Comparison of ENCODE assay signal across 9 cellular contexts in genomic region chr7:127654404-127655392, GRCh38. TPM values are rescaled to one million over a fixed set of nuclear protein-coding genes. Genes with fewer than 3 reads are reported as not detected.
A peak's percentile ranks its signal among the peaks of the same experiment; 100 is the strongest.
DNase-seq lines count a peak whose midpoint lies in the region; ATAC-seq and TF ChIP-seq lines count a peak whose summit lies in the region.
"Had no signal": no experiment of that assay in that cellular context is flagged by ENCODE, and none has a peak within 500 bp of the region (broad histone marks: within the 10 kb centered on the region; RNA-seq: fewer than 3 reads in every experiment).

No MANE protein-coding gene starts in this region.

- peaks cover 27% of the 10 kb centered on the region for H3K36me3 Mint-ChIP-seq in activated CD8-positive, alpha-beta memory T cell treated with anti-CD3 and anti-CD28 coated beads, Interleukin-2, amount 10 ng/mL, durations not matched to agents 7 days and 5 days
- peaks cover 3% of the 10 kb centered on the region for H3K36me3 Mint-ChIP-seq in progenitor cell of endocrine pancreas (ENCODE audit: insufficient read depth)

- CTCF ChIA-PET in activated CD8-positive, alpha-beta memory T cell treated with anti-CD3 and anti-CD28 coated beads, Interleukin-2, amount 10 ng/mL, durations not matched to agents 7 days and 5 days (lab: Charles Lee) = interaction anchor here (1.7 kb wide), 1 partner anchor 54 kb away, joined by 3 read pairs; no protein-coding TSS in a partner anchor

- H3K27ac Mint-ChIP-seq in activated CD8-positive, alpha-beta memory T cell treated with anti-CD3 and anti-CD28 coated beads, Interleukin-2, amount 10 ng/mL, durations not matched to agents 7 days and 5 days = peak overlapping the region; percentile 8
- peak overlapping the region; percentile 2 for H3K27ac Mint-ChIP-seq in progenitor cell of endocrine pancreas

- TF ChIP-seq CTCF in choroid plexus epithelial cell (conservative IDR thresholded peaks at IDR 0.05; ENCODE audit: low read depth, low read length) (peak; percentile 17), progenitor cell of endocrine pancreas (IDR thresholded peaks at IDR 0.05; ENCODE audit: unreplicated experiment) (no peak)

- no peak overlapping the region for H3K4me3 ChIP-seq in choroid plexus epithelial cell (ENCODE audit: low read depth, low read length)

- peak overlapping the region; percentile 5 for H3K4me3 Mint-ChIP-seq in activated CD8-positive, alpha-beta memory T cell treated with anti-CD3 and anti-CD28 coated beads, Interleukin-2, amount 10 ng/mL, durations not matched to agents 7 days and 5 days
- H3K4me3 Mint-ChIP-seq in progenitor cell of endocrine pancreas (ENCODE audit: low read depth) = peak overlapping the region; percentile 97

- no peaks in the 10 kb centered on the region for H3K9me3 Mint-ChIP-seq in activated CD8-positive, alpha-beta memory T cell treated with anti-CD3 and anti-CD28 coated beads, Interleukin-2, amount 10 ng/mL, durations not matched to agents 7 days and 5 days (ENCODE audit: low read depth)
- H3K9me3 Mint-ChIP-seq in progenitor cell of endocrine pancreas (ENCODE audit: low read depth) = no peaks in the 10 kb centered on the region

- peaks cover 48% of the 10 kb centered on the region for H3K4me1 Mint-ChIP-seq in activated CD8-positive, alpha-beta memory T cell treated with anti-CD3 and anti-CD28 coated beads, Interleukin-2, amount 10 ng/mL, durations not matched to agents 7 days and 5 days
- peaks cover 38% of the 10 kb centered on the region for H3K4me1 Mint-ChIP-seq in progenitor cell of endocrine pancreas (ENCODE audit: low read depth)

- ATAC-seq in activated CD8-positive, alpha-beta memory T cell treated with anti-CD3 and anti-CD28 coated beads, Interleukin-2, amount 10 ng/mL, durations not matched to agents 7 days and 5 days = no peak
- ATAC-seq: Panc1 had no signal

- peak; percentile 41 for DNase-seq in activated CD8-positive, alpha-beta memory T cell treated with anti-CD3 and anti-CD28 coated beads, Interleukin-2, amount 10 ng/mL, durations not matched to agents 7 days and 5 days
- no peak for DNase-seq in activated CD8-positive, alpha-beta memory T cell treated with anti-CD3 and anti-CD28 coated beads, Interleukin-2, amount 50 U/mL, for 4 hours
- peak; percentile 18 for DNase-seq in NCI-H82 treated with DMSO at 0.1 percent for 48 hours (lab: John Stamatoyannopoulos, UW; ENCODE audit: unreplicated experiment)
- peak; percentile 31 for DNase-seq in choroid plexus epithelial cell (ENCODE audit: low read depth)
- DNase-seq in progenitor cell of endocrine pancreas (ENCODE audit: low spot score, unreplicated experiment) = no peak
- no peak for DNase-seq in NCI-H526 treated with DMSO at 0.1 percent for 48 hours (lab: John Stamatoyannopoulos, UW)
- DNase-seq in NCI-H1417 (lab: John Stamatoyannopoulos, UW) = no peak
- no peak for DNase-seq in 8988T

- H3K27me3 Mint-ChIP-seq in activated CD8-positive, alpha-beta memory T cell treated with anti-CD3 and anti-CD28 coated beads, Interleukin-2, amount 10 ng/mL, durations not matched to agents 7 days and 5 days = no peaks in the 10 kb centered on the region
- H3K27me3 Mint-ChIP-seq in progenitor cell of endocrine pancreas = no peaks in the 10 kb centered on the region

RNA-seq across cellular contexts. Expression of gene SND1, which starts 2.7 kb away (rescaled TPM):
- total RNA-seq in activated CD8-positive, alpha-beta memory T cell treated with anti-CD3 and anti-CD28 coated beads, Interleukin-2, amount 10 ng/mL, durations not matched to agents 7 days and 5 days = 100 to 1,000 TPM; 158 to 166 TPM
- 213 and 237 TPM in 2 replicates for total RNA-seq in progenitor cell of endocrine pancreas

RNA-seq across cellular contexts. Expression of gene PAX4, which starts 36.8 kb away (rescaled TPM):
- not detected for total RNA-seq in activated CD8-positive, alpha-beta memory T cell treated with anti-CD3 and anti-CD28 coated beads, Interleukin-2, amount 10 ng/mL, durations not matched to agents 7 days and 5 days
- total RNA-seq in progenitor cell of endocrine pancreas = 23.6 and 25.1 TPM in 2 replicates

Comparison
In these comparisons a context has a peak if more than half of its experiments do, and no peak if none do; other contexts are left out.
1. DNase-seq: peak in activated CD8-positive, alpha-beta memory T cell treated with anti-CD3 and anti-CD28 coated beads, Interleukin-2, amount 10 ng/mL, durations not matched to agents 7 days and 5 days (single experiment), NCI-H82 treated with DMSO at 0.1 percent for 48 hours (single experiment) and choroid plexus epithelial cell (single experiment); none in activated CD8-positive, alpha-beta memory T cell treated with anti-CD3 and anti-CD28 coated beads, Interleukin-2, amount 50 U/mL, for 4 hours (single experiment), progenitor cell of endocrine pancreas (single experiment), NCI-H526 treated with DMSO at 0.1 percent for 48 hours (single experiment), NCI-H1417 (0 of 3) and 8988T (single experiment).
2. RNA of gene PAX4, which starts 36.8 kb away (total RNA-seq): 23.6 to 25.1 TPM in progenitor cell of endocrine pancreas; not detected in activated CD8-positive, alpha-beta memory T cell treated with anti-CD3 and anti-CD28 coated beads, Interleukin-2, amount 10 ng/mL, durations not matched to agents 7 days and 5 days; every median in the first group is over 10 times any median in the second.